23 cellular contexts compared by ENCODE assay signal in the genomic region with DNA sequence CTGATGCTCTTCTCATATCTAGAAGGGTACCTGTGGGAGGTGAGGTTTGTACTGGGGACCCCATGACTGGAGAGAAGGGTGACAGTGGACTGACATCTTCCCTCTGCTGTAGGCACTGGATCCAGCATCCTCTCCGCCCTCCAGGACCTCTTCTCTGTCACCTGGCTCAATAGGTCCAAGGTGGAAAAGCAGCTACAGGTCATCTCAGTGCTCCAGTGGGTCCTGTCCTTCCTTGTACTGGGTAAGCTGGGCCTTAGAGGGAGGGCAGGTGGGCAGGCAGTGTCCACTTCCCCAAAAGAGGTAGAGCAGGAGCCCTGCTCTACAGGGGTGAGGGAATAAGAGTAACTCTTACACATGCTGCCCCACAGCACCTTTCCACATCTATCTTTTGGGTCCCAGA. TPM values are rescaled to one million over a fixed set of nuclear protein-coding genes. Genes with fewer than 3 reads are reported as not detected.
"Had no signal": no experiment of that assay in that cellular context is flagged by ENCODE, and none has a peak within 500 bp of the region (broad histone marks: within the 10 kb centered on the region; RNA-seq: fewer than 3 reads in every experiment).

No MANE protein-coding gene starts in this region.

- H3K36me3 ChIP-seq: MG63, SJSA1 had no signal

- H3K27ac ChIP-seq: SJSA1, SK-N-MC had no signal

- H3K27me3 ChIP-seq: MG63, SJSA1 had no signal

- DNase-seq: IMR-90, Karpas-422, KG1, MG63, NCI-H1092, NCI-H1105 treated with DMSO at 0.1 percent for 48 hours, NCI-H1417 treated with DMSO at 0.1 percent for 48 hours, NCI-H146, NCI-H1694 treated with DMSO at 0.1 percent for 48 hours, NCI-H2029, NCI-H2081 treated with DMSO at 0.1 percent for 48 hours, NCI-H2171, NCI-H226, NCI-H446, NCI-H510A, NCI-H524 treated with DMSO at 0.1 percent for 48 hours, NCI-H69, NCI-H774, Right ventricle myocardium superior, RPMI8226, SIG-M5 had no signal

- H3K4me1 ChIP-seq: SJSA1 had no signal

- H3K4me3 ChIP-seq: MG63, SJSA1, SK-N-MC had no signal

- H3K9me3 ChIP-seq: MG63, SJSA1 had no signal

RNA-seq across cellular contexts. Expression of a gene that starts 15.9 kb away (rescaled TPM):
- total RNA-seq: SJSA1 had no signal
